In genomic region chr22:41935015-41935908, GRCh38 we compare ENCODE assay signal across 13 cellular contexts. TPM values are rescaled to one million over a fixed set of nuclear protein-coding genes. Genes with fewer than 3 reads are reported as not detected.
DNase-seq lines count a peak whose midpoint lies in the region; ATAC-seq and TF ChIP-seq lines count a peak whose summit lies in the region.
"Had no signal": no experiment of that assay in that cellular context is flagged by ENCODE, and none has a peak within 500 bp of the region (broad histone marks: within the 10 kb centered on the region; RNA-seq: fewer than 3 reads in every experiment).

No MANE protein-coding gene starts in this region.

- ATAC-seq in activated T-cell treated with anti-CD3 and anti-CD28 coated beads, Interleukin-2, amount 50 U/mL, for 4 hours = no peak
- no peak for ATAC-seq in stimulated activated effector memory CD8-positive, alpha-beta T cell treated with anti-CD3 and anti-CD28 coated beads, Interleukin-12 subunit alpha, Interleukin-12 subunit beta, amount 100 ng/mL, for 72 hours

- H3K27me3 Mint-ChIP-seq in activated T-cell treated with anti-CD3 and anti-CD28 coated beads, Interleukin-2, amount 50 U/mL, for 24 hours = no peaks in the 10 kb centered on the region
- H3K27me3 Mint-ChIP-seq in activated T-cell treated with anti-CD3 and anti-CD28 coated beads, Interleukin-2, amount 50 U/mL, for 4 hours (ENCODE audit: low read depth) = no peaks in the 10 kb centered on the region
- H3K27me3 Mint-ChIP-seq in type B pancreatic cell = no peaks in the 10 kb centered on the region

- H3K36me3 Mint-ChIP-seq in activated T-cell treated with anti-CD3 and anti-CD28 coated beads, Interleukin-2, amount 50 U/mL, for 24 hours (ENCODE audit: low read depth) = peaks cover 70% of the 10 kb centered on the region
- no peaks in the 10 kb centered on the region for H3K36me3 Mint-ChIP-seq in activated T-cell treated with anti-CD3 and anti-CD28 coated beads, Interleukin-2, amount 50 U/mL, for 4 hours (ENCODE audit: insufficient read depth)
- peaks cover 46% of the 10 kb centered on the region for H3K36me3 Mint-ChIP-seq in stimulated activated effector memory CD8-positive, alpha-beta T cell treated with anti-CD3 and anti-CD28 coated beads, Interleukin-12 subunit alpha, Interleukin-12 subunit beta, amount 100 ng/mL, for 72 hours
- peaks cover 5% of the 10 kb centered on the region for H3K36me3 Mint-ChIP-seq in type B pancreatic cell

- DNase-seq in activated T-cell treated with anti-CD3 and anti-CD28 coated beads, Interleukin-2, amount 50 U/mL, for 24 hours = no peak
- DNase-seq in activated T-cell treated with anti-CD3 and anti-CD28 coated beads, Interleukin-2, amount 50 U/mL, for 4 hours = no peak
- DNase-seq in NCI-H446 (lab: John Stamatoyannopoulos, UW) (peak; percentile 23 to 59), cerebellum (ENCODE audit: low spot score) (peak; percentile 90), SIG-M5 (lab: John Stamatoyannopoulos, UW) (no peak), kidney glomerular epithelial cell (lab: John Stamatoyannopoulos, UW) (no peak), type B pancreatic cell (ENCODE audit: extremely low spot score, unreplicated experiment) (no peak)
- DNase-seq in stimulated activated effector memory CD8-positive, alpha-beta T cell treated with anti-CD3 and anti-CD28 coated beads, Interleukin-12 subunit alpha, Interleukin-12 subunit beta, amount 100 ng/mL, for 72 hours (ENCODE audit: low spot score in 2 of 2) = no peak
- DNase-seq: activated CD4-positive, alpha-beta T cell treated with anti-CD3 and anti-CD28 coated beads, Interleukin-2, amount 50 U/mL, for 4 hours; activated gamma-delta T cell; esophagus squamous epithelium; NCI-H2171 had no signal

- H3K27ac Mint-ChIP-seq in activated T-cell treated with anti-CD3 and anti-CD28 coated beads, Interleukin-2, amount 50 U/mL, for 24 hours = peak overlapping the region; percentile 14
- peak overlapping the region; percentile 80 for H3K27ac Mint-ChIP-seq in stimulated activated effector memory CD8-positive, alpha-beta T cell treated with anti-CD3 and anti-CD28 coated beads, Interleukin-12 subunit alpha, Interleukin-12 subunit beta, amount 100 ng/mL, for 72 hours
- H3K27ac Mint-ChIP-seq in type B pancreatic cell = no peak overlapping the region

- no peak overlapping the region for H3K4me3 Mint-ChIP-seq in activated T-cell treated with anti-CD3 and anti-CD28 coated beads, Interleukin-2, amount 50 U/mL, for 24 hours
- H3K4me3 Mint-ChIP-seq in activated T-cell treated with anti-CD3 and anti-CD28 coated beads, Interleukin-2, amount 50 U/mL, for 4 hours = no peak overlapping the region
- no peak overlapping the region for H3K4me3 Mint-ChIP-seq in stimulated activated effector memory CD8-positive, alpha-beta T cell treated with anti-CD3 and anti-CD28 coated beads, Interleukin-12 subunit alpha, Interleukin-12 subunit beta, amount 100 ng/mL, for 72 hours
- H3K4me3 Mint-ChIP-seq in type B pancreatic cell = no peak overlapping the region

- TF ChIP-seq CTCF in type B pancreatic cell (conservative IDR thresholded peaks at IDR 0.05) = no peak

- H3K9me3 Mint-ChIP-seq in activated T-cell treated with anti-CD3 and anti-CD28 coated beads, Interleukin-2, amount 50 U/mL, for 24 hours = no peaks in the 10 kb centered on the region
- no peaks in the 10 kb centered on the region for H3K9me3 Mint-ChIP-seq in activated T-cell treated with anti-CD3 and anti-CD28 coated beads, Interleukin-2, amount 50 U/mL, for 4 hours
- no peaks in the 10 kb centered on the region for H3K9me3 Mint-ChIP-seq in stimulated activated effector memory CD8-positive, alpha-beta T cell treated with anti-CD3 and anti-CD28 coated beads, Interleukin-12 subunit alpha, Interleukin-12 subunit beta, amount 100 ng/mL, for 72 hours
- no peaks in the 10 kb centered on the region for H3K9me3 Mint-ChIP-seq in type B pancreatic cell

- peaks cover 23% of the 10 kb centered on the region for H3K4me1 Mint-ChIP-seq in activated T-cell treated with anti-CD3 and anti-CD28 coated beads, Interleukin-2, amount 50 U/mL, for 24 hours (ENCODE audit: low read depth)
- H3K4me1 Mint-ChIP-seq in activated T-cell treated with anti-CD3 and anti-CD28 coated beads, Interleukin-2, amount 50 U/mL, for 4 hours (ENCODE audit: low read depth) = peaks cover 36% of the 10 kb centered on the region
- peaks cover 22% of the 10 kb centered on the region for H3K4me1 Mint-ChIP-seq in stimulated activated effector memory CD8-positive, alpha-beta T cell treated with anti-CD3 and anti-CD28 coated beads, Interleukin-12 subunit alpha, Interleukin-12 subunit beta, amount 100 ng/mL, for 72 hours
- H3K4me1 Mint-ChIP-seq in type B pancreatic cell (ENCODE audit: unreplicated experiment) = peaks cover 6% of the 10 kb centered on the region

RNA-seq across cellular contexts. Expression of gene TNFRSF13C, which starts 8.7 kb away (rescaled TPM):
- 1 to 10 TPM; 6.1 to 7.6 (median 6.9) TPM for total RNA-seq in activated T-cell treated with anti-CD3 and anti-CD28 coated beads, Interleukin-2, amount 50 U/mL, for 4 hours
- total RNA-seq in cerebellum (0.73 TPM), type B pancreatic cell (ENCODE audit: low replicate concordance) (0.79 and 3.4 TPM in 2 replicates)

RNA-seq across cellular contexts. Expression of gene CENPM, which starts 11.7 kb away (rescaled TPM):
- 10 to 100 TPM; 40.7 to 52.2 (median 48.5) TPM for total RNA-seq in activated T-cell treated with anti-CD3 and anti-CD28 coated beads, Interleukin-2, amount 50 U/mL, for 4 hours
- total RNA-seq in cerebellum (12.2 TPM), type B pancreatic cell (ENCODE audit: low replicate concordance) (12.2 and 29.4 TPM in 2 replicates)

RNA-seq across cellular contexts. Expression of gene SHISA8, which starts 20.4 kb away (rescaled TPM):
- 1 to 10 TPM; 3.9 to 5.6 (median 5.0) TPM for total RNA-seq in activated T-cell treated with anti-CD3 and anti-CD28 coated beads, Interleukin-2, amount 50 U/mL, for 4 hours
- total RNA-seq in cerebellum (0.27 TPM), type B pancreatic cell (ENCODE audit: low replicate concordance) (0.22 and 0.45 TPM in 2 replicates)
- total RNA-seq: esophagus squamous epithelium, MCF 10A had no signal

RNA-seq across cellular contexts. Expression of gene SEPTIN3, which starts 34.0 kb away (rescaled TPM):
- 1 to 10 TPM in 1 of 3 donors, under 1 TPM in 2; 0.68 to 1.3 (median 0.84) TPM for total RNA-seq in activated T-cell treated with anti-CD3 and anti-CD28 coated beads, Interleukin-2, amount 50 U/mL, for 4 hours
- total RNA-seq in cerebellum (126 TPM), type B pancreatic cell (ENCODE audit: low replicate concordance) (3.7 and 16.3 TPM in 2 replicates)

Comparison
In these comparisons a context has a peak if more than half of its experiments do, and no peak if none do; other contexts are left out.
1. DNase-seq: peak in NCI-H446 (2 of 2) and cerebellum (single experiment); none in activated T-cell treated with anti-CD3 and anti-CD28 coated beads, Interleukin-2, amount 50 U/mL, for 24 hours (single experiment), activated T-cell treated with anti-CD3 and anti-CD28 coated beads, Interleukin-2, amount 50 U/mL, for 4 hours (single experiment), stimulated activated effector memory CD8-positive, alpha-beta T cell treated with anti-CD3 and anti-CD28 coated beads, Interleukin-12 subunit alpha, Interleukin-12 subunit beta, amount 100 ng/mL, for 72 hours (0 of 2), SIG-M5 (single experiment), kidney glomerular epithelial cell (single experiment) and type B pancreatic cell (single experiment).